Comparison of ENCODE assay signal across 15 cellular contexts in genomic region chr14:72800848-72801370, GRCh38.
DNase-seq lines count a peak whose midpoint lies in the region; ATAC-seq and TF ChIP-seq lines count a peak whose summit lies in the region.
"Had no signal": no experiment of that assay in that cellular context is flagged by ENCODE, and none has a peak within 500 bp of the region (broad histone marks: within the 10 kb centered on the region; RNA-seq: fewer than 3 reads in every experiment).

No MANE protein-coding gene starts in this region.

- no peak for DNase-seq in AG04450 (ENCODE audit: low read depth, low spot score)
- no peak for DNase-seq in HFFc6
- DNase-seq in chondrocyte (ENCODE audit: low spot score), result no peak
- peak; percentile 25 for DNase-seq in natural killer cell treated with Interleukin-12 subunit alpha and Interleukin-12 subunit beta and Interleukin-15 and Interleukin-18, amount 100 ng/mL, for 72 hours (ENCODE audit: low spot score)
- DNase-seq in nucleus accumbens (lab: John Stamatoyannopoulos, UW), result no peak
- DNase-seq in occipital lobe (lab: John Stamatoyannopoulos, UW), result no peak
- DNase-seq in stimulated activated naive B cell treated with anti-CD40 and anti-IgM and Interleukin-4, amounts not matched to agents 10 μg/mL and 1 μg/mL and 100 μg/mL, for 72 hours, result no peak
- DNase-seq: activated CD4-positive, alpha-beta T cell treated with anti-CD3 and anti-CD28 coated beads for 48 hours; activated CD8-positive, alpha-beta memory T cell treated with anti-CD3 and anti-CD28 coated beads, Interleukin-2, amount 50 U/mL, for 4 hours; activated naive CD4-positive, alpha-beta T cell; colonic mucosa; Karpas-422; NCI-H1092; NCI-H2029 had no signal

- H3K27me3 Mint-ChIP-seq in HFFc6 (ENCODE audit: insufficient read depth), result peaks cover 1% of the 10 kb centered on the region; the same call in 1 of the 2 replicates
- H3K27me3 Mint-ChIP-seq in chondrocyte (ENCODE audit: low read depth), result no peaks in the 10 kb centered on the region
- H3K27me3 Mint-ChIP-seq in natural killer cell treated with Interleukin-12 subunit alpha and Interleukin-12 subunit beta and Interleukin-15 and Interleukin-18, amount 100 ng/mL, for 72 hours, result peaks cover 6 to 12% of the 10 kb centered on the region in 2 donors
- no peaks in the 10 kb centered on the region for H3K27me3 Mint-ChIP-seq in stimulated activated naive B cell treated with anti-CD40 and anti-IgM and Interleukin-4, amounts not matched to agents 10 μg/mL and 1 μg/mL and 100 μg/mL, for 72 hours

- CTCF ChIA-PET in AG04450 (lab: Charles Lee), result no interaction called here

- H3K4me3 Mint-ChIP-seq in HFFc6, result no peak overlapping the region
- H3K4me3 Mint-ChIP-seq in chondrocyte (ENCODE audit: unreplicated experiment), result no peak overlapping the region
- no peak overlapping the region for H3K4me3 Mint-ChIP-seq in natural killer cell treated with Interleukin-12 subunit alpha and Interleukin-12 subunit beta and Interleukin-15 and Interleukin-18, amount 100 ng/mL, for 72 hours
- H3K4me3 Mint-ChIP-seq in stimulated activated naive B cell treated with anti-CD40 and anti-IgM and Interleukin-4, amounts not matched to agents 10 μg/mL and 1 μg/mL and 100 μg/mL, for 72 hours, result no peak overlapping the region
- H3K4me3 Mint-ChIP-seq: neural crest cell had no signal

- H3K27ac Mint-ChIP-seq in HFFc6 (peak overlapping the region; percentile 85), chondrocyte (ENCODE audit: unreplicated experiment) (peak overlapping the region; percentile 64)
- peak overlapping the region in 1 of 2 donors; percentile 8 for H3K27ac Mint-ChIP-seq in natural killer cell treated with Interleukin-12 subunit alpha and Interleukin-12 subunit beta and Interleukin-15 and Interleukin-18, amount 100 ng/mL, for 72 hours
- H3K27ac Mint-ChIP-seq in stimulated activated naive B cell treated with anti-CD40 and anti-IgM and Interleukin-4, amounts not matched to agents 10 μg/mL and 1 μg/mL and 100 μg/mL, for 72 hours, result no peak overlapping the region

- ATAC-seq in natural killer cell treated with Interleukin-12 subunit alpha and Interleukin-12 subunit beta and Interleukin-15 and Interleukin-18, amount 100 ng/mL, for 72 hours, result peak in 1 of 2 donors; percentile 27
- ATAC-seq in stimulated activated naive B cell treated with anti-CD40 and anti-IgM and Interleukin-4, amounts not matched to agents 10 μg/mL and 1 μg/mL and 100 μg/mL, for 72 hours (replicated peaks), result no peak

- no peaks in the 10 kb centered on the region for H3K27me3 ChIP-seq in AG04450 (ENCODE audit: control insufficient read depth, insufficient read depth, low read length)
- H3K27me3 ChIP-seq: colonic mucosa had no signal

- no peaks in the 10 kb centered on the region for H3K9me3 ChIP-seq in AG04450 (ENCODE audit: control insufficient read depth, insufficient read depth, low read length)
- H3K9me3 ChIP-seq: colonic mucosa had no signal

- no peak overlapping the region for H3K4me3 ChIP-seq in AG04450 (ENCODE audit: low read depth, low read length)
- H3K4me3 ChIP-seq: colonic mucosa had no signal

- H3K9me3 Mint-ChIP-seq in HFFc6 (no peaks in the 10 kb centered on the region), chondrocyte (ENCODE audit: low read depth) (no peaks in the 10 kb centered on the region)
- no peaks in the 10 kb centered on the region for H3K9me3 Mint-ChIP-seq in natural killer cell treated with Interleukin-12 subunit alpha and Interleukin-12 subunit beta and Interleukin-15 and Interleukin-18, amount 100 ng/mL, for 72 hours
- no peaks in the 10 kb centered on the region for H3K9me3 Mint-ChIP-seq in stimulated activated naive B cell treated with anti-CD40 and anti-IgM and Interleukin-4, amounts not matched to agents 10 μg/mL and 1 μg/mL and 100 μg/mL, for 72 hours

- TF ChIP-seq CTCF in AG04450 (IDR thresholded peaks at IDR 0.05; ENCODE audit: low read depth, low read length), result no peak
- no peak for TF ChIP-seq CTCF in HFFc6 (IDR thresholded peaks at IDR 0.05)
- no peak for TF ChIP-seq CTCF in chondrocyte (IDR thresholded peaks at IDR 0.05)

- H3K36me3 Mint-ChIP-seq in HFFc6 (ENCODE audit: low read depth), result peaks cover 12% of the 10 kb centered on the region
- no peaks in the 10 kb centered on the region for H3K36me3 Mint-ChIP-seq in chondrocyte (ENCODE audit: low read depth)
- H3K36me3 Mint-ChIP-seq in natural killer cell treated with Interleukin-12 subunit alpha and Interleukin-12 subunit beta and Interleukin-15 and Interleukin-18, amount 100 ng/mL, for 72 hours, result no peaks in the 10 kb centered on the region
- H3K36me3 Mint-ChIP-seq in stimulated activated naive B cell treated with anti-CD40 and anti-IgM and Interleukin-4, amounts not matched to agents 10 μg/mL and 1 μg/mL and 100 μg/mL, for 72 hours, result peaks cover 8 to 15% of the 10 kb centered on the region in 2 donors

- H3K27ac ChIP-seq in AG04450 (ENCODE audit: low read depth, low read length), result peak overlapping the region; percentile 98
- H3K27ac ChIP-seq: colonic mucosa had no signal

- peaks cover 31% of the 10 kb centered on the region for H3K4me1 Mint-ChIP-seq in HFFc6 (ENCODE audit: low read depth)
- peaks cover 28% of the 10 kb centered on the region for H3K4me1 Mint-ChIP-seq in chondrocyte (ENCODE audit: low read depth)
- peaks cover 18 to 22% of the 10 kb centered on the region in 2 donors for H3K4me1 Mint-ChIP-seq in natural killer cell treated with Interleukin-12 subunit alpha and Interleukin-12 subunit beta and Interleukin-15 and Interleukin-18, amount 100 ng/mL, for 72 hours (ENCODE audit: low read depth in 2 of 2)
- H3K4me1 Mint-ChIP-seq in stimulated activated naive B cell treated with anti-CD40 and anti-IgM and Interleukin-4, amounts not matched to agents 10 μg/mL and 1 μg/mL and 100 μg/mL, for 72 hours, result peaks cover 6 to 8% of the 10 kb centered on the region in 2 donors

- POLR2A ChIA-PET in AG04450 (lab: Yijun Ruan, JAX), result no interaction called here
